29 cellular contexts compared by ENCODE assay signal in the genomic region with DNA sequence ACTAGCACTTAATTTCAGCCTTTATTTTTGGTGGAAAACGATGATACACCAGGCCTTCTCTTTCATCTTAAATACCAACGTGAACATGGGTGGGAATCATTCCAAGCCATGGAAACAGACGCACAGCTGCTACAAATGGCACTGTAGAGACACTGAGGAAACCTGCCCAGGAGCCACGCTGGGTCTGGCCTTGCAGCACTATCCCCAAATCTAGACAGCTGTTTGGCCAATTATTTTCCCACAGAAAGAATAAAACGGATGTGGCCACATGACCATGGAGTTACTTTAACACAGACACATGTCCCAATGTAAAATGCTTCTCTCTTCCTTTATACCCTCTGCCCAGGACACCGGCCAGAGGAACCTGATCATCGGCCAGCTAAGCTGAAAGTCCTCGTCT.
"Had no signal": no experiment of that assay in that cellular context is flagged by ENCODE, and none has a peak within 500 bp of the region (broad histone marks: within the 10 kb centered on the region; RNA-seq: fewer than 3 reads in every experiment).

No MANE protein-coding gene starts in this region.

- H3K27me3 Mint-ChIP-seq: activated B cell treated with CpG ODN at 0.5 μM for 24 hours; activated CD4-positive, alpha-beta memory T cell treated with anti-CD3 and anti-CD28 coated beads for 36 hours; activated naive CD8-positive, alpha-beta T cell treated with anti-CD3 and anti-CD28 coated beads for 36 hours; T-cell had no signal

- H3K9me3 ChIP-seq: Peyer's patch had no signal

- H3K4me3 Mint-ChIP-seq: activated B cell treated with CpG ODN at 0.5 μM for 24 hours; activated CD4-positive, alpha-beta memory T cell treated with anti-CD3 and anti-CD28 coated beads for 36 hours; activated naive CD8-positive, alpha-beta T cell treated with anti-CD3 and anti-CD28 coated beads for 36 hours; activated T-cell treated with anti-CD3 and anti-CD28 coated beads, Interleukin-2, amount 50 U/mL, for 4 hours; T-cell had no signal

- H3K27ac Mint-ChIP-seq: activated B cell treated with CpG ODN at 0.5 μM for 24 hours; activated CD4-positive, alpha-beta memory T cell treated with anti-CD3 and anti-CD28 coated beads for 36 hours; activated naive CD8-positive, alpha-beta T cell treated with anti-CD3 and anti-CD28 coated beads for 36 hours had no signal

- H3K4me1 Mint-ChIP-seq: activated B cell treated with CpG ODN at 0.5 μM for 24 hours; activated naive CD8-positive, alpha-beta T cell treated with anti-CD3 and anti-CD28 coated beads for 36 hours; T-cell had no signal

- H3K9me3 Mint-ChIP-seq: activated B cell treated with CpG ODN at 0.5 μM for 24 hours; activated CD4-positive, alpha-beta memory T cell treated with anti-CD3 and anti-CD28 coated beads for 36 hours; activated naive CD8-positive, alpha-beta T cell treated with anti-CD3 and anti-CD28 coated beads for 36 hours; activated T-cell treated with anti-CD3 and anti-CD28 coated beads, Interleukin-2, amount 50 U/mL, for 4 hours; T-cell had no signal

- H3K27me3 ChIP-seq: Peyer's patch had no signal

- H3K4me1 ChIP-seq: Peyer's patch had no signal

- DNase-seq: activated B cell treated with CpG ODN at 0.5 μM for 24 hours; activated CD4-positive, alpha-beta memory T cell treated with anti-CD3 and anti-CD28 coated beads for 36 hours; activated CD4-positive, alpha-beta T cell treated with anti-CD3 and anti-CD28 coated beads for 4 hours; activated CD4-positive, alpha-beta T cell treated with anti-CD3 and anti-CD28 coated beads, Interleukin-2, amount 50 U/mL, for 1 hour; activated CD4-positive, CD25-positive, alpha-beta regulatory T cell treated with anti-CD3 and anti-CD28 coated beads, Interleukin-2, amount 50 U/mL, for 72 hours; activated CD8-positive, alpha-beta memory T cell treated with anti-CD3 and anti-CD28 coated beads, Interleukin-2, amount 50 U/mL, for 4 hours; activated effector memory CD4-positive, alpha-beta T cell treated with Interleukin-2 at 50 U/mL for 16 hours; activated naive CD4-positive, alpha-beta T cell treated with anti-CD3 and anti-CD28 coated beads, Interleukin-2, amount 50 U/mL, for 16 hours; activated naive CD8-positive, alpha-beta T cell treated with anti-CD3 and anti-CD28 coated beads for 36 hours; activated T-cell treated with anti-CD3 and anti-CD28 coated beads for 4 hours; activated T-cell treated with anti-CD3 and anti-CD28 coated beads, Interleukin-2, amount 50 U/mL, for 4 hours; amniotic stem cell; aorta; NCI-H1105; NCI-H1436; NCI-H1694; NCI-H1930; NCI-H510A; NCI-H526; NCI-H748 treated with DMSO at 0.1 percent for 48 hours; NK-92 treated with Interleukin-12 subunit alpha and Interleukin-12 subunit beta, amount 100 ng/mL, for 24 hours; PC-3; RPMI8226; SHP77 treated with DMSO at 0.1 percent for 48 hours; T-cell; T-helper 2 cell; T-helper 9 cell had no signal

- H3K27ac ChIP-seq: Peyer's patch, VCaP had no signal

- H3K4me3 ChIP-seq: Peyer's patch had no signal
